24 cellular contexts compared by ENCODE assay signal in genomic region chr2:221402072-221402471, GRCh38.
DNase-seq lines count a peak whose midpoint lies in the region; ATAC-seq and TF ChIP-seq lines count a peak whose summit lies in the region.
"Had no signal": no experiment of that assay in that cellular context is flagged by ENCODE, and none has a peak within 500 bp of the region (broad histone marks: within the 10 kb centered on the region; RNA-seq: fewer than 3 reads in every experiment).

No MANE protein-coding gene starts in this region.

- no peak overlapping the region for H3K4me3 ChIP-seq in BJ (ENCODE audit: low read depth, low read length)
- no peak overlapping the region for H3K4me3 ChIP-seq in MG63
- H3K4me3 ChIP-seq in fibroblast of mammary gland (ENCODE audit: control insufficient read depth, low read depth, low read length) = no peak overlapping the region
- no peak overlapping the region for H3K4me3 ChIP-seq in retinal pigment epithelial cell (ENCODE audit: low read length)
- no peak overlapping the region for H3K4me3 ChIP-seq in CD8-positive, alpha-beta memory T cell (ENCODE audit: low read length)
- H3K4me3 ChIP-seq in thyroid gland (replicated peaks in 1 of 3) = no peak overlapping the region
- H3K4me3 ChIP-seq in right cardiac atrium (ENCODE audit: low read length) = no peak overlapping the region
- H3K4me3 ChIP-seq: upper lobe of left lung had no signal

- H3K4me3 Mint-ChIP-seq in CD8-positive, alpha-beta memory T cell = no peak overlapping the region
- H3K4me3 Mint-ChIP-seq: activated CD8-positive, alpha-beta T cell treated with anti-CD3 and anti-CD28 coated beads, Interleukin-2, amount 10 ng/mL, durations not matched to agents 7 days and 5 days; nephron had no signal

- H3K27ac Mint-ChIP-seq in CD8-positive, alpha-beta memory T cell = no peak overlapping the region
- H3K27ac Mint-ChIP-seq: activated CD8-positive, alpha-beta T cell treated with anti-CD3 and anti-CD28 coated beads, Interleukin-2, amount 10 ng/mL, durations not matched to agents 7 days and 5 days; nephron had no signal

- no peaks in the 10 kb centered on the region for H3K27me3 ChIP-seq in BJ (ENCODE audit: control insufficient read depth, insufficient read depth, low read length)
- no peaks in the 10 kb centered on the region for H3K27me3 ChIP-seq in MG63
- no peaks in the 10 kb centered on the region for H3K27me3 ChIP-seq in CD8-positive, alpha-beta memory T cell (ENCODE audit: insufficient read depth, low read length, poor library complexity, severe bottlenecking)
- no peaks in the 10 kb centered on the region for H3K27me3 ChIP-seq in thyroid gland
- H3K27me3 ChIP-seq in right cardiac atrium (ENCODE audit: control insufficient read depth, insufficient read depth) = no peaks in the 10 kb centered on the region
- H3K27me3 ChIP-seq: upper lobe of left lung had no signal

- ATAC-seq in right cardiac atrium = no peak
- ATAC-seq: activated CD8-positive, alpha-beta T cell treated with anti-CD3 and anti-CD28 coated beads, Interleukin-2, amount 10 ng/mL, durations not matched to agents 7 days and 5 days; Right ventricle myocardium inferior; sciatic nerve had no signal

- intact Hi-C loops in thyroid gland (cut with DNase I) = no loop called here
- intact Hi-C loops in right cardiac atrium (cut with DNase I) = no loop called here

- POLR2A ChIA-PET in BJ (lab: Charles Lee) = interaction anchor here (0.6 kb wide), 1 partner anchor 28 kb away, joined by 3 read pairs; no protein-coding TSS in a partner anchor
- POLR2A ChIA-PET in CD8-positive, alpha-beta memory T cell (lab: Charles Lee) = no interaction called here

- peaks cover 0 to 12% (median 0%) of the 10 kb centered on the region in 3 donors for H3K36me3 Mint-ChIP-seq in CD8-positive, alpha-beta memory T cell

- no peaks in the 10 kb centered on the region for H3K4me1 ChIP-seq in CD8-positive, alpha-beta memory T cell (ENCODE audit: insufficient read depth, low read length)
- no peaks in the 10 kb centered on the region for H3K4me1 ChIP-seq in thyroid gland
- H3K4me1 ChIP-seq in right cardiac atrium (ENCODE audit: control insufficient read depth, insufficient read depth, low read length) = no peaks in the 10 kb centered on the region
- H3K4me1 ChIP-seq: parathyroid adenoma, upper lobe of left lung had no signal

- TF ChIP-seq POLR2A in thyroid gland (IDR thresholded peaks at IDR 0.05) = no peak

- no peak for TF ChIP-seq CTCF in BJ (IDR thresholded peaks at IDR 0.05; ENCODE audit: insufficient read depth, low read depth, low read length)
- no peak for TF ChIP-seq CTCF in fibroblast of mammary gland (conservative IDR thresholded peaks at IDR 0.05; ENCODE audit: control insufficient read depth, insufficient read depth, low read depth, low read length)
- no peak for TF ChIP-seq CTCF in retinal pigment epithelial cell (conservative IDR thresholded peaks at IDR 0.05; ENCODE audit: low read depth, low read length)
- TF ChIP-seq CTCF in thyroid gland (IDR thresholded peaks at IDR 0.05) = no peak

- H3K27ac ChIP-seq in CD8-positive, alpha-beta memory T cell (ENCODE audit: low read depth, low read length) = no peak overlapping the region
- no peak overlapping the region for H3K27ac ChIP-seq in thyroid gland
- no peak overlapping the region for H3K27ac ChIP-seq in right cardiac atrium (ENCODE audit: low read length)
- H3K27ac ChIP-seq: parathyroid adenoma, upper lobe of left lung had no signal

- peak; percentile 9 for DNase-seq in BJ (ENCODE audit: low read depth)
- DNase-seq in MG63 = peak; percentile 48
- DNase-seq in fibroblast of mammary gland (ENCODE audit: low read depth) = peak; percentile 10
- peak; percentile 69 for DNase-seq in retinal pigment epithelial cell (ENCODE audit: low read depth)
- DNase-seq in CD8-positive, alpha-beta memory T cell = no peak
- no peak for DNase-seq in NCI-H2029 treated with DMSO at 0.1 percent for 48 hours (lab: John Stamatoyannopoulos, UW)
- DNase-seq in thyroid gland = no peak
- DNase-seq in right cardiac atrium = no peak
- DNase-seq: activated CD4-positive, CD25-positive, alpha-beta regulatory T cell treated with anti-CD3 and anti-CD28 coated beads, Interleukin-2, amount 50 U/mL, for 72 hours; activated CD8-positive, alpha-beta T cell treated with anti-CD3 and anti-CD28 coated beads, Interleukin-2, amount 10 ng/mL, durations not matched to agents 7 days and 5 days; activated T-cell treated with anti-CD3 and anti-CD28 coated beads, Interleukin-2, amount 50 U/mL, for 1 hour; anterior cingulate cortex; central memory CD4-positive, alpha-beta T cell; Karpas-422; mesendoderm; NCI-H1092; NCI-H1930; NCI-H2227 treated with DMSO at 0.1 percent for 48 hours; NCI-H774; upper lobe of left lung had no signal

- H3K4me1 Mint-ChIP-seq in CD8-positive, alpha-beta memory T cell = no peaks in the 10 kb centered on the region
- H3K4me1 Mint-ChIP-seq: nephron had no signal

- H3K9me3 ChIP-seq in MG63 (no peaks in the 10 kb centered on the region; the same call in 1 of the 2 replicates), thyroid gland (no peaks in the 10 kb centered on the region), right cardiac atrium (ENCODE audit: control insufficient read depth, low read length) (no peaks in the 10 kb centered on the region)
- H3K9me3 ChIP-seq in CD8-positive, alpha-beta memory T cell (ENCODE audit: low read length) = no peaks in the 10 kb centered on the region
- H3K9me3 ChIP-seq: upper lobe of left lung had no signal

- H3K27me3 Mint-ChIP-seq in CD8-positive, alpha-beta memory T cell = peaks cover 6 to 27% of the 10 kb centered on the region in 2 donors

- WGBS in thyroid gland, 2 donors = 89 to 100% methylated on average over 1 of the region's 1 CpG
- 79% methylated on average over 1 of the region's 1 CpG for WGBS in right cardiac atrium

- CTCF ChIA-PET in BJ (lab: Yijun Ruan, JAX) = no interaction called here
- CTCF ChIA-PET in CD8-positive, alpha-beta memory T cell (lab: Charles Lee) = interaction anchor here (1.4 kb wide), 1 partner anchor 17 kb away, joined by 3 read pairs; no protein-coding TSS in a partner anchor

- no peaks in the 10 kb centered on the region for H3K36me3 ChIP-seq in BJ (ENCODE audit: control insufficient read depth, insufficient read depth, low read length)
- H3K36me3 ChIP-seq in MG63 = no peaks in the 10 kb centered on the region
- H3K36me3 ChIP-seq in CD8-positive, alpha-beta memory T cell (ENCODE audit: insufficient read depth, low read length) = no peaks in the 10 kb centered on the region
- no peaks in the 10 kb centered on the region for H3K36me3 ChIP-seq in thyroid gland
- H3K36me3 ChIP-seq: upper lobe of left lung had no signal

- H3K9me3 Mint-ChIP-seq in CD8-positive, alpha-beta memory T cell = peaks cover 0 to 10% (median 4%) of the 10 kb centered on the region in 5 donors

Comparison
In these comparisons a context has a peak if more than half of its experiments do, and no peak if none do; other contexts are left out.
1. DNase-seq: peak in BJ (single experiment), MG63 (single experiment), fibroblast of mammary gland (single experiment) and retinal pigment epithelial cell (single experiment); none in CD8-positive, alpha-beta memory T cell (0 of 5), NCI-H2029 treated with DMSO at 0.1 percent for 48 hours (single experiment), thyroid gland (0 of 2) and right cardiac atrium (0 of 3).